28 cellular contexts compared by ENCODE assay signal in the genomic region with DNA sequence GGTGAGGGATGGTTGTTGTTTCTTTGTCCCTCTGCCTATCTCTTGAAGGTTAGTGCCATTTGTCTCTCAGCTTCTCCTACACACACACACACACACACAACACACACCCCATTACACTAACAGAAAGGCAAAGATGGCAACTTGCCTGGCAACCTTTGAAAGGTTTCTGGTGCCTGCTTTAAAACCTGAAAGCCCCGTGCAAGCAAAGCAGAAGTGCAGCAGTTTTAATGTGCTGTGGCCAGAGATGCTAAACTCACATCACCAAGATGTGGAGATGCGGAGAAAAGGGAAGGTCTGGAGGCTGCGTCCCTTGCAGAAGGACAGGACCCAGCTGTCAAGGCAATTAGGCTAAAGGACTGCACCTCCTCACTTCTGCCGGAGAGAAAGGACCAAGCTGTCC.
DNase-seq lines count a peak whose midpoint lies in the region; ATAC-seq, FAIRE-seq and TF ChIP-seq lines count a peak whose summit lies in the region.
"Had no signal": no experiment of that assay in that cellular context is flagged by ENCODE, and none has a peak within 500 bp of the region (broad histone marks: within the 10 kb centered on the region; RNA-seq: fewer than 3 reads in every experiment).

No MANE protein-coding gene starts in this region.

- CTCF ChIA-PET in activated CD4-positive, alpha-beta T cell treated with anti-CD3 and anti-CD28 coated beads for 36 hours (lab: Charles Lee), result interaction anchor here (0.9 to 4.2 kb wide), 2 partner anchors 11 to 165 kb away, joined by 3 to 14 read pairs; no protein-coding TSS in a partner anchor
- CTCF ChIA-PET in A549 (lab: Yijun Ruan, JAX) (interaction anchor here (1.1 to 2.9 kb wide), 4 partner anchors 11 to 164 kb away, joined by 3 to 11 read pairs (median 8); no protein-coding TSS in a partner anchor), IMR-90 (lab: Yijun Ruan, JAX) (interaction anchor here (1.1 to 1.4 kb wide), 2 partner anchors 15 to 200 kb away, joined by 3 to 4 read pairs; no protein-coding TSS in a partner anchor), GM12878 (lab: Yijun Ruan, JAX) (interaction anchor here (1.7 kb wide), 1 partner anchor 11 kb away, joined by 5 read pairs; no protein-coding TSS in a partner anchor)

- SMC1A ChIA-PET in GM12878 (lab: Charles Lee; ENCODE audit: uncharacterized antibody, unreplicated experiment), result no interaction called here

- no peaks in the 10 kb centered on the region for H3K79me1 ChIP-seq in IMR-90 (ENCODE audit: low read depth in 1 of 2, low read length in 2 of 2)

- H3K36me3 Mint-ChIP-seq in activated CD4-positive, alpha-beta T cell treated with anti-CD3 and anti-CD28 coated beads for 36 hours (ENCODE audit: low read depth), result peaks cover 3% of the 10 kb centered on the region
- no peaks in the 10 kb centered on the region for H3K36me3 Mint-ChIP-seq in activated CD4-positive, alpha-beta T cell treated with anti-CD3 and anti-CD28 coated beads, Interleukin-2, amount 10 ng/mL, durations not matched to agents 24 days and 14 days (ENCODE audit: low read depth)
- H3K36me3 Mint-ChIP-seq: WTC11 had no signal

- 72% methylated on average over 4 of the region's 4 CpGs for WGBS in A549 (ENCODE audit: missing lambda C conversion rate)
- WGBS in IMR-90 (ENCODE audit: extremely low coverage in 2 of 2, insufficient read length in 1 of 2), 2 experiments, result no CpG with 5 or more reads among the region's 4 CpGs
- 49% methylated on average over 4 of the region's 4 CpGs for WGBS in GM12878 (ENCODE audit: insufficient coverage, insufficient replicate concordance, low lambda C conversion rate, missing lambda C conversion rate)

- no peak overlapping the region for H2BK120ac ChIP-seq in IMR-90 (ENCODE audit: low read depth, low read length)

- H2AK5ac ChIP-seq in IMR-90 (ENCODE audit: low read depth, low read length), result no peak overlapping the region

- TF ChIP-seq EP300 in A549 (IDR thresholded peaks at IDR 0.05) (no peak), GM12878 (IDR thresholded peaks at IDR 0.05; ENCODE audit: borderline replicate concordance in 1 of 2, control insufficient read depth in 1 of 2, low read depth in 2 of 2, low read length in 2 of 2) (no peak)

- no peak overlapping the region for H4K5ac ChIP-seq in IMR-90 (ENCODE audit: low read depth, low read length)

- no peak overlapping the region for H2BK20ac ChIP-seq in IMR-90 (ENCODE audit: low read depth, low read length)

- POLR2A ChIA-PET in activated CD4-positive, alpha-beta T cell treated with anti-CD3 and anti-CD28 coated beads for 36 hours (lab: Charles Lee), result interaction anchor here (1.1 kb wide), 1 partner anchor 8 kb away, joined by 5 read pairs; no protein-coding TSS in a partner anchor
- POLR2A ChIA-PET in A549 (lab: Yijun Ruan, JAX), result no interaction called here
- POLR2A ChIA-PET in IMR-90 (lab: Charles Lee; ENCODE audit: unreplicated experiment), result no interaction called here
- POLR2A ChIA-PET in GM12878 (lab: Charles Lee), result no interaction called here

- H3K9me3 Mint-ChIP-seq in activated CD4-positive, alpha-beta T cell treated with anti-CD3 and anti-CD28 coated beads for 36 hours (ENCODE audit: low read depth), result no peaks in the 10 kb centered on the region
- no peaks in the 10 kb centered on the region for H3K9me3 Mint-ChIP-seq in activated CD4-positive, alpha-beta T cell treated with anti-CD3 and anti-CD28 coated beads, Interleukin-2, amount 10 ng/mL, durations not matched to agents 24 days and 14 days
- H3K9me3 Mint-ChIP-seq: activated CD8-positive, alpha-beta T cell treated with anti-CD3 and anti-CD28 coated beads for 36 hours; memory B cell had no signal

- no peak overlapping the region for H2BK5ac ChIP-seq in IMR-90 (ENCODE audit: low read depth, low read length, poor library complexity, severe bottlenecking)

- RAD21 ChIA-PET in GM12878 (lab: Charles Lee; ENCODE audit: unreplicated experiment), result no interaction called here

- no peak overlapping the region for H2AK9ac ChIP-seq in IMR-90 (replicated peaks; ENCODE audit: low read depth, low read length, poor library complexity)

- H3K4me2 ChIP-seq in A549 (no peak overlapping the region), IMR-90 (ENCODE audit: low read depth, low read length) (no peak overlapping the region), GM12878 (ENCODE audit: control insufficient read depth, insufficient read depth) (no peak overlapping the region)
- H3K4me2 ChIP-seq: SK-N-SH had no signal

- in situ Hi-C loops in IMR-90 (cut with MboI; ENCODE audit: low sequenced_read_pairs) (no loop called here), GM12878 (cut with MboI) (no loop called here)

- H3K27ac Mint-ChIP-seq in activated CD4-positive, alpha-beta T cell treated with anti-CD3 and anti-CD28 coated beads for 36 hours, result peak overlapping the region; percentile 15
- no peak overlapping the region for H3K27ac Mint-ChIP-seq in activated CD4-positive, alpha-beta T cell treated with anti-CD3 and anti-CD28 coated beads, Interleukin-2, amount 10 ng/mL, durations not matched to agents 24 days and 14 days
- H3K27ac Mint-ChIP-seq: activated CD8-positive, alpha-beta T cell treated with anti-CD3 and anti-CD28 coated beads for 36 hours; memory B cell; WTC11 had no signal

- H3K18ac ChIP-seq in IMR-90 (ENCODE audit: low read depth, low read length), result no peak overlapping the region; the same call in 1 of the 2 replicates

- BruUV-seq in IMR-90 (replicated peaks; lab: Mats Ljungman, UMichigan) (no TSS peak), GM12878 (replicated peaks; lab: Mats Ljungman, UMichigan) (no TSS peak)

- peak overlapping the region; percentile 43 to 94; a peak in 5 of 6 replicates for H3K27ac ChIP-seq in A549
- H3K27ac ChIP-seq in IMR-90 (ENCODE audit: insufficient read depth, low read length), result no peak overlapping the region
- H3K27ac ChIP-seq in GM12878 (ENCODE audit: control insufficient read depth, insufficient read depth), result no peak overlapping the region
- no peak overlapping the region for H3K27ac ChIP-seq in tibial artery
- H3K27ac ChIP-seq: adrenal gland, brain microvascular endothelial cell, colonic mucosa, foreskin keratinocyte, heart right ventricle, HL-60, upper lobe of left lung had no signal

- TF ChIP-seq POLR2A in A549 (IDR thresholded peaks at IDR 0.05; ENCODE audit: low read length), result no peak
- TF ChIP-seq POLR2A in IMR-90 (IDR thresholded peaks at IDR 0.05; ENCODE audit: low read depth, low read length), result no peak
- no peak for TF ChIP-seq POLR2A in GM12878 (IDR thresholded peaks at IDR 0.05; ENCODE audit: low read depth, low read length)

- peaks cover 76% of the 10 kb centered on the region for H3K4me1 Mint-ChIP-seq in activated CD4-positive, alpha-beta T cell treated with anti-CD3 and anti-CD28 coated beads for 36 hours
- H3K4me1 Mint-ChIP-seq in activated CD4-positive, alpha-beta T cell treated with anti-CD3 and anti-CD28 coated beads, Interleukin-2, amount 10 ng/mL, durations not matched to agents 24 days and 14 days, result peaks cover 68% of the 10 kb centered on the region

- no peaks in the 10 kb centered on the region for H4K20me1 ChIP-seq in IMR-90 (ENCODE audit: insufficient read depth, low read length)
- no peaks in the 10 kb centered on the region for H4K20me1 ChIP-seq in GM12878 (ENCODE audit: control insufficient read depth, insufficient read depth)

- TF ChIP-seq RAD21 in A549 (conservative IDR thresholded peaks at IDR 0.05 in 1 of 2, IDR thresholded peaks at IDR 0.05 in 1 of 2) (no peak), IMR-90 (IDR thresholded peaks at IDR 0.05; ENCODE audit: low read length) (no peak), GM12878 (IDR thresholded peaks at IDR 0.05; ENCODE audit: insufficient read depth, low read depth, low read length) (no peak)

- no peaks in the 10 kb centered on the region for H3K36me3 ChIP-seq in IMR-90 (ENCODE audit: control insufficient read depth, insufficient read depth, low read length)
- H3K36me3 ChIP-seq in GM12878 (ENCODE audit: control insufficient read depth in 2 of 2, insufficient read depth in 2 of 2, low read length in 1 of 2), result no peaks in the 10 kb centered on the region
- no peaks in the 10 kb centered on the region for H3K36me3 ChIP-seq in tibial artery
- H3K36me3 ChIP-seq: adrenal gland, brain microvascular endothelial cell, colonic mucosa, heart right ventricle, upper lobe of left lung had no signal

- H3K9me1 ChIP-seq in IMR-90 (ENCODE audit: insufficient read depth, low read length), result peaks cover 11% of the 10 kb centered on the region

- H3K9ac ChIP-seq in IMR-90 (ENCODE audit: low read depth, low read length) (no peak overlapping the region), GM12878 (ENCODE audit: control insufficient read depth, insufficient read depth, low read length) (no peak overlapping the region)
- H3K9ac ChIP-seq: SK-N-SH had no signal

- H3K14ac ChIP-seq in IMR-90 (replicated peaks; ENCODE audit: low read depth, low read length), result no peak overlapping the region

- H3K4ac ChIP-seq in IMR-90 (ENCODE audit: low read depth, low read length), result peak overlapping the region; percentile 15; the same call in 1 of the 2 replicates

- H3K56ac ChIP-seq in IMR-90 (ENCODE audit: extremely low read depth, insufficient read depth, low read length), result no peak overlapping the region

- no peak for TF ChIP-seq CTCF in A549 (IDR thresholded peaks at IDR 0.05)
- TF ChIP-seq CTCF in IMR-90 (conservative IDR thresholded peaks at IDR 0.05; ENCODE audit: low read depth, low read length), result no peak
- TF ChIP-seq CTCF in GM12878 (IDR thresholded peaks at IDR 0.05 in 2 of 3, conservative IDR thresholded peaks at IDR 0.05 in 1 of 3; ENCODE audit: control insufficient read depth in 2 of 3, extremely low read depth in 1 of 3, insufficient read depth in 1 of 3, low read depth in 3 of 3, low read length in 3 of 3), result no peak
- no peak for TF ChIP-seq CTCF in tibial artery (IDR thresholded peaks at IDR 0.05)

- H3K27me3 ChIP-seq in IMR-90 (ENCODE audit: control insufficient read depth, insufficient read depth, low read length) (peaks cover 6% of the 10 kb centered on the region; the same call in 1 of the 2 replicates), GM12878 (replicated peaks in 1 of 2; ENCODE audit: control insufficient read depth in 2 of 2, insufficient read depth in 2 of 2, low read length in 1 of 2) (no peaks in the 10 kb centered on the region), tibial artery (peaks cover 0 to 5% of the 10 kb centered on the region in 2 donors)
- H3K27me3 ChIP-seq: adrenal gland, brain microvascular endothelial cell, colonic mucosa, foreskin keratinocyte, upper lobe of left lung had no signal

- intact Hi-C loops in activated CD4-positive, alpha-beta T cell treated with anti-CD3 and anti-CD28 coated beads for 36 hours (cut with DNase I, micrococcal nuclease), result no loop called here
- intact Hi-C loops in activated CD4-positive, alpha-beta T cell treated with anti-CD3 and anti-CD28 coated beads, Interleukin-2, amount 10 ng/mL, durations not matched to agents 24 days and 14 days (cut with micrococcal nuclease), result no loop called here
- intact Hi-C loops in IMR-90 (cut with micrococcal nuclease), result no loop called here
- intact Hi-C loops in GM12878 (cut with micrococcal nuclease; ENCODE audit: unreplicated experiment), result no loop called here
- intact Hi-C loops in tibial artery (cut with DNase I; ENCODE audit: low total_unique reads), result no loop called here

- no peak overlapping the region for H3K4me3 Mint-ChIP-seq in activated CD4-positive, alpha-beta T cell treated with anti-CD3 and anti-CD28 coated beads for 36 hours
- H3K4me3 Mint-ChIP-seq in activated CD4-positive, alpha-beta T cell treated with anti-CD3 and anti-CD28 coated beads, Interleukin-2, amount 10 ng/mL, durations not matched to agents 24 days and 14 days, result no peak overlapping the region
- H3K4me3 Mint-ChIP-seq: activated CD8-positive, alpha-beta T cell treated with anti-CD3 and anti-CD28 coated beads for 36 hours; memory B cell; WTC11 had no signal

- no peaks in the 10 kb centered on the region for H3K9me3 ChIP-seq in A549
- no peaks in the 10 kb centered on the region for H3K9me3 ChIP-seq in IMR-90 (ENCODE audit: control insufficient read depth, insufficient read depth, low read length)
- H3K9me3 ChIP-seq in GM12878 (replicated peaks; ENCODE audit: control insufficient read depth, insufficient read depth, low read length), result no peaks in the 10 kb centered on the region
- H3K9me3 ChIP-seq in tibial artery, result no peaks in the 10 kb centered on the region
- H3K9me3 ChIP-seq: adrenal gland, colonic mucosa, heart right ventricle, SK-N-SH, upper lobe of left lung had no signal

- H4K91ac ChIP-seq in IMR-90 (ENCODE audit: insufficient read depth, low read depth, low read length), result no peak overlapping the region

- FAIRE-seq in A549 (lab: Jason Lieb, UNC), result no peak
- FAIRE-seq in GM12878 (lab: Jason Lieb, UNC), result peak; percentile 56
- FAIRE-seq: GM19239, HepG2 had no signal

- H3K27me3 Mint-ChIP-seq in activated CD4-positive, alpha-beta T cell treated with anti-CD3 and anti-CD28 coated beads for 36 hours, result no peaks in the 10 kb centered on the region
- no peaks in the 10 kb centered on the region for H3K27me3 Mint-ChIP-seq in activated CD4-positive, alpha-beta T cell treated with anti-CD3 and anti-CD28 coated beads, Interleukin-2, amount 10 ng/mL, durations not matched to agents 24 days and 14 days
- H3K27me3 Mint-ChIP-seq: activated CD8-positive, alpha-beta T cell treated with anti-CD3 and anti-CD28 coated beads for 36 hours had no signal

- no peak overlapping the region for H4K8ac ChIP-seq in IMR-90 (ENCODE audit: low read depth in 2 of 2, low read length in 2 of 2)

- no peak for DNase-seq in activated CD4-positive, alpha-beta T cell treated with anti-CD3 and anti-CD28 coated beads for 36 hours
- no peak for DNase-seq in activated CD4-positive, alpha-beta T cell treated with anti-CD3 and anti-CD28 coated beads, Interleukin-2, amount 10 ng/mL, durations not matched to agents 24 days and 14 days
- DNase-seq in A549 (ENCODE audit: low read depth in 1 of 2, low spot score in 1 of 2), result no peak
- no peak for DNase-seq in IMR-90
- no peak for DNase-seq in GM12878 (ENCODE audit: low read depth, low spot score)
- DNase-seq in tibial artery, result no peak
- DNase-seq: activated CD8-positive, alpha-beta T cell treated with anti-CD3 and anti-CD28 coated beads for 36 hours; brain microvascular endothelial cell; Calu3; colonic mucosa; foreskin keratinocyte; HCEC 1CT; heart right ventricle; left cardiac atrium; NCI-H1105; NCI-H1930; SK-N-SH; T1000; upper lobe of left lung had no signal

- dilution Hi-C loops in IMR-90 (cut with HindIII; ENCODE audit: low sequenced_read_pairs, unreplicated experiment), result no loop called here

- peaks cover 40% of the 10 kb centered on the region for H3K4me1 ChIP-seq in A549
- peaks cover 7% of the 10 kb centered on the region; the same call in 1 of the 2 replicates for H3K4me1 ChIP-seq in IMR-90 (ENCODE audit: control insufficient read depth, insufficient read depth, low read length)
- no peaks in the 10 kb centered on the region for H3K4me1 ChIP-seq in GM12878 (ENCODE audit: control insufficient read depth, insufficient read depth, low read length)
- peaks cover 0 to 4% (median 0%) of the 10 kb centered on the region in 4 donors for H3K4me1 ChIP-seq in tibial artery
- H3K4me1 ChIP-seq: adrenal gland, colonic mucosa, upper lobe of left lung had no signal

- H2BK15ac ChIP-seq in IMR-90 (ENCODE audit: low read depth, low read length), result no peak overlapping the region

- no peaks in the 10 kb centered on the region for H3K79me2 ChIP-seq in GM12878 (ENCODE audit: control insufficient read depth, insufficient read depth, low read length)

- no peak overlapping the region for H2AFZ ChIP-seq in IMR-90 (replicated peaks; ENCODE audit: low read length, poor library complexity)
- no peak overlapping the region for H2AFZ ChIP-seq in GM12878 (ENCODE audit: control insufficient read depth, low read depth, low read length)

- no peak for ATAC-seq in activated CD4-positive, alpha-beta T cell treated with anti-CD3 and anti-CD28 coated beads for 36 hours
- no peak for ATAC-seq in A549
- ATAC-seq in IMR-90 (ENCODE audit: low read depth), result no peak
- ATAC-seq in GM12878, result no peak
- no peak for ATAC-seq in GM18909 (IDR thresholded peaks at IDR 0.05; ENCODE audit: poor library complexity, unreplicated experiment)
- ATAC-seq in GM18867 (IDR thresholded peaks at IDR 0.05; ENCODE audit: unreplicated experiment), result no peak
- ATAC-seq: activated CD8-positive, alpha-beta T cell treated with anti-CD3 and anti-CD28 coated beads for 36 hours; esophagus mucosa; foreskin keratinocyte; heart right ventricle; HepG2; left cardiac atrium; WTC11 had no signal

- no peak overlapping the region for H3K4me3 ChIP-seq in A549
- no peak overlapping the region for H3K4me3 ChIP-seq in IMR-90 (ENCODE audit: insufficient read depth, low read depth, low read length)
- H3K4me3 ChIP-seq in GM12878, result no peak overlapping the region
- no peak overlapping the region for H3K4me3 ChIP-seq in tibial artery
- H3K4me3 ChIP-seq: adrenal gland, colonic mucosa, heart right ventricle, upper lobe of left lung had no signal

- no peak overlapping the region for H3K23ac ChIP-seq in IMR-90 (ENCODE audit: low read depth, low read length)

Comparison
In these comparisons a context has a peak if more than half of its experiments do, and no peak if none do; other contexts are left out.
1. H3K27ac ChIP-seq: peak in A549 (2 of 2); none in IMR-90 (single experiment), GM12878 (single experiment) and tibial artery (0 of 2).